25 cellular contexts compared by ENCODE assay signal in genomic region chr19:6793411-6793810, GRCh38. TPM values are rescaled to one million over a fixed set of nuclear protein-coding genes. Genes with fewer than 3 reads are reported as not detected.
DNase-seq lines count a peak whose midpoint lies in the region; ATAC-seq, FAIRE-seq and TF ChIP-seq lines count a peak whose summit lies in the region.
"Had no signal": no experiment of that assay in that cellular context is flagged by ENCODE, and none has a peak within 500 bp of the region (broad histone marks: within the 10 kb centered on the region; RNA-seq: fewer than 3 reads in every experiment).

No MANE protein-coding gene starts in this region.

- DNase-seq in natural killer cell (no peak), GM12892 (ENCODE audit: insufficient read length) (no peak), immature natural killer cell (no peak), left lobe of liver (ENCODE audit: low spot score) (no peak), epidermal melanocyte (ENCODE audit: insufficient read length, low spot score) (no peak)
- no peak for DNase-seq in natural killer cell treated with Interleukin-12 subunit alpha and Interleukin-12 subunit beta and Interleukin-15 and Interleukin-18, amount 100 ng/mL, for 72 hours (ENCODE audit: low spot score)
- DNase-seq in activated CD4-positive, CD25-positive, alpha-beta regulatory T cell (lab: John Stamatoyannopoulos, UW) = no peak
- DNase-seq: DMS79 treated with DMSO at 0.1 percent for 48 hours, GOT3, HCEC 1CT, MM.1S, NCI-H1048, NCI-H1417 treated with DMSO at 0.1 percent for 48 hours, NCI-H187 treated with DMSO at 0.1 percent for 48 hours, NCI-H2107, NCI-H446 treated with DMSO at 0.1 percent for 48 hours, NCI-H526 treated with DMSO at 0.1 percent for 48 hours, Right ventricle myocardium superior had no signal

- TF ChIP-seq CTCF in natural killer cell (IDR thresholded peaks at IDR 0.05) = no peak

- no peaks in the 10 kb centered on the region for H3K9me3 Mint-ChIP-seq in natural killer cell
- H3K9me3 Mint-ChIP-seq in natural killer cell treated with Interleukin-12 subunit alpha and Interleukin-12 subunit beta and Interleukin-15 and Interleukin-18, amount 100 ng/mL, for 72 hours = no peaks in the 10 kb centered on the region
- no peaks in the 10 kb centered on the region for H3K9me3 Mint-ChIP-seq in immature natural killer cell

- H3K4me1 Mint-ChIP-seq in natural killer cell (peaks cover 57 to 82% of the 10 kb centered on the region in 2 donors), immature natural killer cell (peaks cover 70 to 83% of the 10 kb centered on the region in 2 donors)
- H3K4me1 Mint-ChIP-seq in natural killer cell treated with Interleukin-12 subunit alpha and Interleukin-12 subunit beta and Interleukin-15 and Interleukin-18, amount 100 ng/mL, for 72 hours (ENCODE audit: low read depth in 2 of 2) = peaks cover 59 to 61% of the 10 kb centered on the region in 2 donors

- intact Hi-C loops in natural killer cell (cut with micrococcal nuclease) = no loop called here

- H3K4me3 Mint-ChIP-seq in natural killer cell = no peak overlapping the region
- no peak overlapping the region for H3K4me3 Mint-ChIP-seq in natural killer cell treated with Interleukin-12 subunit alpha and Interleukin-12 subunit beta and Interleukin-15 and Interleukin-18, amount 100 ng/mL, for 72 hours
- H3K4me3 Mint-ChIP-seq in immature natural killer cell = no peak overlapping the region

- peak; percentile 61 for FAIRE-seq in GM12892 (lab: Jason Lieb, UNC)
- FAIRE-seq: GM12891, HepG2, K562 had no signal

- H3K36me3 Mint-ChIP-seq in natural killer cell = no peaks in the 10 kb centered on the region
- H3K36me3 Mint-ChIP-seq in natural killer cell treated with Interleukin-12 subunit alpha and Interleukin-12 subunit beta and Interleukin-15 and Interleukin-18, amount 100 ng/mL, for 72 hours = peaks cover 29% of the 10 kb centered on the region
- peaks cover 19 to 27% (median 25%) of the 10 kb centered on the region in 3 donors for H3K36me3 Mint-ChIP-seq in immature natural killer cell

- ATAC-seq in natural killer cell (no peak), left lobe of liver (no peak)
- no peak for ATAC-seq in natural killer cell treated with Interleukin-12 subunit alpha and Interleukin-12 subunit beta and Interleukin-15 and Interleukin-18, amount 100 ng/mL, for 72 hours
- ATAC-seq: HepG2, K562 had no signal

- no peak for TF ChIP-seq POLR2A in GM12892 (IDR thresholded peaks at IDR 0.05; ENCODE audit: low read depth, low read length)

- peak overlapping the region; percentile 71 to 72 for H3K27ac Mint-ChIP-seq in natural killer cell
- peak overlapping the region in 1 of 2 donors; percentile 55 for H3K27ac Mint-ChIP-seq in natural killer cell treated with Interleukin-12 subunit alpha and Interleukin-12 subunit beta and Interleukin-15 and Interleukin-18, amount 100 ng/mL, for 72 hours
- peak overlapping the region in 5 of 6 donors; percentile 47 to 85 (median 78) for H3K27ac Mint-ChIP-seq in immature natural killer cell

- H3K27me3 Mint-ChIP-seq in natural killer cell (ENCODE audit: low read depth in 2 of 2) (no peaks in the 10 kb centered on the region), immature natural killer cell (ENCODE audit: low read depth in 3 of 3) (peaks cover 0 to 2% (median 0%) of the 10 kb centered on the region in 3 donors)
- H3K27me3 Mint-ChIP-seq in natural killer cell treated with Interleukin-12 subunit alpha and Interleukin-12 subunit beta and Interleukin-15 and Interleukin-18, amount 100 ng/mL, for 72 hours = no peaks in the 10 kb centered on the region

RNA-seq across cellular contexts. Expression of gene VAV1, which starts 20.9 kb away (rescaled TPM):
- total RNA-seq in natural killer cell = 100 to 1,000 TPM; 141 to 167 (median 164) TPM
- total RNA-seq in natural killer cell treated with Interleukin-12 subunit alpha and Interleukin-12 subunit beta and Interleukin-15 and Interleukin-18, amount 100 ng/mL, for 72 hours = 100 to 1,000 TPM; 166 to 167 TPM
- 30.2 TPM for polyA plus RNA-seq in GM12892 (2012; ENCODE audit: missing spikeins)
- polyA plus RNA-seq in immature natural killer cell = 10 to 100 TPM; 19.4 to 44.8 (median 22.8) TPM
- 3.1 TPM for total RNA-seq in left lobe of liver
- total RNA-seq: HepG2, LHCN-M2, SK-MEL-5 had no signal
- polyA plus RNA-seq: BJ, HepG2 had no signal

RNA-seq across cellular contexts. Expression of gene SH2D3A, which starts 26.2 kb away (rescaled TPM):
- total RNA-seq in natural killer cell (10 to 100 TPM; 14.6 to 20.1 (median 15.3) TPM), left lobe of liver (1.1 TPM)
- 10 to 100 TPM; 15.2 to 17.8 TPM for total RNA-seq in natural killer cell treated with Interleukin-12 subunit alpha and Interleukin-12 subunit beta and Interleukin-15 and Interleukin-18, amount 100 ng/mL, for 72 hours
- polyA plus RNA-seq in GM12892 (2012; ENCODE audit: missing spikeins) = 4.0 TPM
- polyA plus RNA-seq in immature natural killer cell = 10 to 100 TPM in 1 of 3 donors, 1 to 10 TPM in 2; 7.4 to 13.6 (median 7.7) TPM
- total RNA-seq: LHCN-M2, Right ventricle myocardium superior, RPMI7951 had no signal

RNA-seq across cellular contexts. Expression of gene TRIP10, which starts 53.9 kb away (rescaled TPM):
- total RNA-seq in natural killer cell (1 to 10 TPM; 1.0 to 5.2 (median 3.3) TPM), left lobe of liver (9.0 TPM)
- total RNA-seq in natural killer cell treated with Interleukin-12 subunit alpha and Interleukin-12 subunit beta and Interleukin-15 and Interleukin-18, amount 100 ng/mL, for 72 hours = 10 to 100 TPM; 44.8 to 76.5 TPM
- polyA plus RNA-seq in GM12892 (2012; ENCODE audit: missing spikeins) = 47.2 TPM
- 1 to 10 TPM in 1 of 3 donors, under 1 TPM in 1, not detected in 1; 0.86 to 1.5 TPM for polyA plus RNA-seq in immature natural killer cell

RNA-seq across cellular contexts. Expression of gene GPR108, which starts 56.0 kb away (rescaled TPM):
- total RNA-seq in natural killer cell = 10 to 100 TPM; 66.1 to 78.0 (median 76.9) TPM
- total RNA-seq in natural killer cell treated with Interleukin-12 subunit alpha and Interleukin-12 subunit beta and Interleukin-15 and Interleukin-18, amount 100 ng/mL, for 72 hours = 10 to 100 TPM; 67.4 to 70.4 TPM
- polyA plus RNA-seq in GM12892 (2012; ENCODE audit: missing spikeins) = 31.2 TPM
- 100 to 1,000 TPM; 127 to 178 (median 160) TPM for polyA plus RNA-seq in immature natural killer cell
- 28.8 TPM for total RNA-seq in left lobe of liver

Comparison
In these comparisons a context has a peak if more than half of its experiments do, and no peak if none do; other contexts are left out.
1. RNA of gene VAV1, which starts 20.9 kb away (total RNA-seq): 166 to 167 TPM in natural killer cell treated with Interleukin-12 subunit alpha and Interleukin-12 subunit beta and Interleukin-15 and Interleukin-18, amount 100 ng/mL, for 72 hours and 141 to 167 TPM in natural killer cell; 3.1 TPM in left lobe of liver (single experiment); every median in the first group is over 10 times any median in the second.